Comparison of ENCODE assay signal across 8 cellular contexts in genomic region chr11:35418847-35419712, GRCh38. TPM values are rescaled to one million over a fixed set of nuclear protein-coding genes. Genes with fewer than 3 reads are reported as not detected.
DNase-seq lines count a peak whose midpoint lies in the region; ATAC-seq and TF ChIP-seq lines count a peak whose summit lies in the region.

SLC1A2 (minus strand) TSS chr11:35419558; CDS start chr11:35418966, 592 bp downstream.

- H3K4me1 ChIP-seq in left ventricle myocardium inferior (peaks cover 26% of the 10 kb centered on the region), prostate gland (replicated peaks) (peaks cover 3% of the 10 kb centered on the region)

- H3K27ac Mint-ChIP-seq in IgD-negative memory B cell: no peak within 1 kb of the TSS
- no peak within 1 kb of the TSS for H3K27ac Mint-ChIP-seq in activated naive CD4-positive, alpha-beta T cell treated with anti-CD3 and anti-CD28 coated beads, Interleukin-2, amount 50 U/mL, for 72 hours

- 2% methylated on average over 58 of the region's 100 CpGs for WGBS in prostate gland

- no peak within 1 kb of the TSS for H3K27ac ChIP-seq in left ventricle myocardium inferior (replicated peaks)
- no peak within 1 kb of the TSS for H3K27ac ChIP-seq in prostate gland

- H3K9me3 Mint-ChIP-seq in IgD-negative memory B cell: no peaks in the 10 kb centered on the region
- no peaks in the 10 kb centered on the region for H3K9me3 Mint-ChIP-seq in activated naive CD4-positive, alpha-beta T cell treated with anti-CD3 and anti-CD28 coated beads, Interleukin-2, amount 50 U/mL, for 72 hours

- DNase-seq in COR-L47 (lab: John Stamatoyannopoulos, UW): peak; percentile 83
- peak in 1 of 2 donors; percentile 26 for DNase-seq in activated naive CD4-positive, alpha-beta T cell treated with anti-CD3 and anti-CD28 coated beads, Interleukin-2, amount 50 U/mL, for 72 hours (ENCODE audit: low spot score in 2 of 2)
- DNase-seq in left ventricle myocardium inferior: no peak
- no peak for DNase-seq in prostate gland (ENCODE audit: low spot score)
- no peak for DNase-seq in amniotic stem cell (lab: John Stamatoyannopoulos, UW)
- no peak for DNase-seq in mesenteric fat pad (ENCODE audit: low spot score)
- no peak for DNase-seq in pons (ENCODE audit: low spot score)

- no peaks in the 10 kb centered on the region for H3K9me3 ChIP-seq in left ventricle myocardium inferior (replicated peaks)
- no peaks in the 10 kb centered on the region for H3K9me3 ChIP-seq in prostate gland

- H3K27me3 ChIP-seq in left ventricle myocardium inferior (ENCODE audit: low read depth) (peaks cover 98% of the 10 kb centered on the region), prostate gland (replicated peaks; ENCODE audit: insufficient read depth) (no peaks in the 10 kb centered on the region)

- H3K36me3 ChIP-seq in left ventricle myocardium inferior: no peaks in the 10 kb centered on the region
- H3K36me3 ChIP-seq in prostate gland: no peaks in the 10 kb centered on the region

- peaks cover 0 to 7% (median 5%) of the 10 kb centered on the region in 3 donors for H3K4me1 Mint-ChIP-seq in IgD-negative memory B cell

- H3K4me3 ChIP-seq in left ventricle myocardium inferior (peak within 1 kb of the TSS; percentile 67), prostate gland (peak within 1 kb of the TSS; percentile 26 to 37)

- peak within 1 kb of the TSS; percentile 49 to 87 (median 72) for H3K4me3 Mint-ChIP-seq in IgD-negative memory B cell

- no peaks in the 10 kb centered on the region for H3K36me3 Mint-ChIP-seq in IgD-negative memory B cell
- peaks cover 4 to 6% of the 10 kb centered on the region in 2 donors for H3K36me3 Mint-ChIP-seq in activated naive CD4-positive, alpha-beta T cell treated with anti-CD3 and anti-CD28 coated beads, Interleukin-2, amount 50 U/mL, for 72 hours

- TF ChIP-seq POLR2A in prostate gland (IDR thresholded peaks at IDR 0.05): no peak

- no peak for TF ChIP-seq CTCF in left ventricle myocardium inferior (IDR thresholded peaks at IDR 0.05; ENCODE audit: borderline replicate concordance)
- no peak for TF ChIP-seq CTCF in prostate gland (IDR thresholded peaks at IDR 0.05)

- ATAC-seq in activated naive CD4-positive, alpha-beta T cell treated with anti-CD3 and anti-CD28 coated beads, Interleukin-2, amount 50 U/mL, for 72 hours: peak; percentile 14 to 72

- peaks cover 61% of the 10 kb centered on the region for H3K27me3 Mint-ChIP-seq in IgD-negative memory B cell

- intact Hi-C loops in left ventricle myocardium inferior (cut with micrococcal nuclease): no loop called here
- intact Hi-C loops in prostate gland (cut with DNase I): no loop called here

RNA-seq across cellular contexts. Expression of gene SLC1A2, which starts in this region (rescaled TPM):
- polyA plus RNA-seq in IgD-negative memory B cell: not detected
- under 1 TPM in 1 of 2 donors, not detected in 1; 0.14 TPM for total RNA-seq in activated naive CD4-positive, alpha-beta T cell treated with anti-CD3 and anti-CD28 coated beads, Interleukin-2, amount 50 U/mL, for 72 hours
- total RNA-seq in left ventricle myocardium inferior (8.4 TPM), prostate gland (1 to 10 TPM in 1 of 2 donors, under 1 TPM in 1; 0.82 to 1.5 TPM), mesenteric fat pad (1.3 TPM)

Comparison
In these comparisons a context has a peak if more than half of its experiments do, and no peak if none do; other contexts are left out.
1. Peak in ATAC-seq in activated naive CD4-positive, alpha-beta T cell treated with anti-CD3 and anti-CD28 coated beads, Interleukin-2, amount 50 U/mL, for 72 hours; RNA of the gene not detected or under 1 TPM.